22 cellular contexts compared by ENCODE assay signal in genomic region chr17:77257596-77258458, GRCh38.
"Had no signal": no experiment of that assay in that cellular context is flagged by ENCODE, and none has a peak within 500 bp of the region (broad histone marks: within the 10 kb centered on the region; RNA-seq: fewer than 3 reads in every experiment).

No MANE protein-coding gene starts in this region.

- ATAC-seq: gastroesophageal sphincter; left lobe of liver; mucosa of descending colon; naive thymus-derived CD8-positive, alpha-beta T cell; right cardiac atrium; stimulated activated memory B cell treated with anti-CD40 and anti-IgM and Interleukin-4, amounts not matched to agents 10 μg/mL and 1 μg/mL and 100 μg/mL, for 72 hours had no signal

- H3K27ac ChIP-seq: epithelial cell of prostate, esophagus muscularis mucosa, gastroesophageal sphincter, ovary, spleen, tibial artery, upper lobe of left lung had no signal

- H3K36me3 ChIP-seq: esophagus muscularis mucosa, gastroesophageal sphincter, ovary, spleen, tibial artery, upper lobe of left lung had no signal

- H3K4me3 ChIP-seq: esophagus muscularis mucosa, gastroesophageal sphincter, mucosa of descending colon, ovary, spleen, tibial artery, upper lobe of left lung had no signal

- H3K27me3 ChIP-seq: ovary, tibial artery, upper lobe of left lung had no signal

- H3K36me3 Mint-ChIP-seq: naive thymus-derived CD8-positive, alpha-beta T cell; stimulated activated memory B cell treated with anti-CD40 and anti-IgM and Interleukin-4, amounts not matched to agents 10 μg/mL and 1 μg/mL and 100 μg/mL, for 72 hours had no signal

- H3K4me3 Mint-ChIP-seq: stimulated activated memory B cell treated with anti-CD40 and anti-IgM and Interleukin-4, amounts not matched to agents 10 μg/mL and 1 μg/mL and 100 μg/mL, for 72 hours; stimulated activated naive CD8-positive, alpha-beta T cell treated with anti-CD3 and anti-CD28 coated beads, Interleukin-15, Interleukin-2, amounts not matched to agents 100 ng/mL and 50 ng/mL, for 24 hours had no signal

- H3K27ac Mint-ChIP-seq: stimulated activated memory B cell treated with anti-CD40 and anti-IgM and Interleukin-4, amounts not matched to agents 10 μg/mL and 1 μg/mL and 100 μg/mL, for 72 hours; stimulated activated naive CD8-positive, alpha-beta T cell treated with anti-CD3 and anti-CD28 coated beads, Interleukin-15, Interleukin-2, amounts not matched to agents 100 ng/mL and 50 ng/mL, for 24 hours had no signal

- H3K9me3 Mint-ChIP-seq: naive thymus-derived CD8-positive, alpha-beta T cell; stimulated activated memory B cell treated with anti-CD40 and anti-IgM and Interleukin-4, amounts not matched to agents 10 μg/mL and 1 μg/mL and 100 μg/mL, for 72 hours; stimulated activated naive CD8-positive, alpha-beta T cell treated with anti-CD3 and anti-CD28 coated beads, Interleukin-15, Interleukin-2, amounts not matched to agents 100 ng/mL and 50 ng/mL, for 24 hours had no signal

- H3K9me3 ChIP-seq: esophagus muscularis mucosa, gastroesophageal sphincter, mucosa of descending colon, ovary, spleen, tibial artery, upper lobe of left lung had no signal

- DNase-seq: effector memory CD4-positive, alpha-beta T cell; foreskin fibroblast; glutamatergic neuron; islet precursor cell; mammary epithelial cell; mucosa of descending colon; naive thymus-derived CD8-positive, alpha-beta T cell; nucleus accumbens; ovary; spleen; stimulated activated CD4-positive, alpha-beta T cell treated with anti-CD3 and anti-CD28 coated beads, Interleukin-15, amount 100 ng/mL, for 24 hours; stimulated activated CD4-positive, alpha-beta T cell treated with anti-CD3 and anti-CD28 coated beads, Interleukin-1b, Interleukin-23, amount 100 ng/mL, for 48 hours; stimulated activated CD4-positive, alpha-beta T cell treated with anti-CD3 and anti-CD28 coated beads, Interleukin-4, amount 100 ng/mL, for 24 hours; tibial artery had no signal
